ENCODE assay signal across 8 cellular contexts in the genomic region with DNA sequence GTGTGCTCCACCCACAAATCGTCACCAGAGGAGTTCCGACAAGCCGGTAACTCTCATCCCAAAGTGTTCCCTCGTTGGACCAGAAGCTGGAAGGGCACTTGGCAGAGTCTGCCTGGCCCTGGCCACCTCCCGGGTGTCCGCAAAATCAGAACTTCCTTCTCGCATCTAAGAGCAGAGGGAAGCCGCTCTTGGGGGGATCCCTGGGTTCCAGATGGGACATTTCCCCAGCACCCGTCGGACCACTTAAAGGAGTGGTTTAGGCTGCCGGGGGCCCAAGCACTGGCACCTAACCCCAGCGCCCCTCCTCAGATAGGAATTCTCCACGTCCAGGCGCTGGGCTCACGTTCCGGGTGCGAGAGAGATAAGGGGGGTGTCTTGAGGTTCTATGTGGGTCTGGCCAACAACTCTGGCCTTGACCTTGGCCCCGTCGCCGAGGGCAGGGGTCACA. TPM values are rescaled to one million over a fixed set of nuclear protein-coding genes. Genes with fewer than 3 reads are reported as not detected.
DNase-seq lines count a peak whose midpoint lies in the region; ATAC-seq and TF ChIP-seq lines count a peak whose summit lies in the region.

No MANE protein-coding gene starts in this region.

- peaks cover 14 to 28% of the 10 kb centered on the region in 2 donors for H3K36me3 Mint-ChIP-seq in CD14-positive monocyte
- peaks cover 27% of the 10 kb centered on the region for H3K36me3 Mint-ChIP-seq in MCF 10A (ENCODE audit: insufficient read depth, unreplicated experiment)

- BruUV-seq in MCF 10A (replicated peaks; lab: Mats Ljungman, UMichigan) = TSS peak; percentile 80

- peak overlapping the region; percentile 78 to 87 for H3K4me3 Mint-ChIP-seq in CD14-positive monocyte
- peak overlapping the region; percentile 97 for H3K4me3 Mint-ChIP-seq in MCF 10A (ENCODE audit: unreplicated experiment)

- H3K27me3 ChIP-seq in HUES6 (ENCODE audit: control insufficient read depth, insufficient read depth, low read length) (no peaks in the 10 kb centered on the region), muscle layer of colon (ENCODE audit: control insufficient read depth in 1 of 2, insufficient read depth in 2 of 2, low read length in 2 of 2) (no peaks in the 10 kb centered on the region)

- H3K36me3 ChIP-seq in HUES6 (ENCODE audit: control insufficient read depth, insufficient read depth, low read length) (peaks cover 13% of the 10 kb centered on the region), muscle layer of colon (ENCODE audit: insufficient read depth, low read length) (no peaks in the 10 kb centered on the region)

- H3K9ac ChIP-seq in HUES6 (ENCODE audit: low read length) = peak overlapping the region; percentile 83
- peak overlapping the region; percentile 41 for H3K9ac ChIP-seq in muscle layer of colon (ENCODE audit: low read length)

- CTCF ChIA-PET in MCF 10A (lab: Yijun Ruan, JAX) = interaction anchor here (0.9 to 2.0 kb wide), 5 partner anchors 18 to 53 kb away, joined by 3 to 12 read pairs (median 4); no protein-coding TSS in a partner anchor

- POLR2A ChIA-PET in MCF 10A (lab: Yijun Ruan, JAX) = interaction anchor here (0.6 to 8.7 kb wide), 19 partner anchors 9 to 273 kb away, joined by 3 to 91 read pairs (median 5); a partner anchor contains a TSS

- H3K9me3 ChIP-seq in HUES6 (ENCODE audit: control insufficient read depth, insufficient read depth, low read depth, low read length) = no peaks in the 10 kb centered on the region
- no peaks in the 10 kb centered on the region for H3K9me3 ChIP-seq in muscle layer of colon (ENCODE audit: low read length)

- H3K27me3 Mint-ChIP-seq in CD14-positive monocyte (ENCODE audit: low read depth in 3 of 3) (peaks cover 0 to 3% (median 3%) of the 10 kb centered on the region in 3 donors), MCF 10A (ENCODE audit: insufficient read depth, unreplicated experiment) (no peaks in the 10 kb centered on the region)

- peaks cover 0 to 3% (median 0%) of the 10 kb centered on the region in 7 donors for H3K9me3 Mint-ChIP-seq in CD14-positive monocyte
- H3K9me3 Mint-ChIP-seq in MCF 10A (ENCODE audit: unreplicated experiment) = no peaks in the 10 kb centered on the region

- TF ChIP-seq CTCF in CD14-positive monocyte (IDR thresholded peaks at IDR 0.05) = no peak
- no peak for TF ChIP-seq CTCF in MCF 10A (IDR thresholded peaks at IDR 0.05; ENCODE audit: unreplicated experiment)

- H3K27ac Mint-ChIP-seq in CD14-positive monocyte = peak overlapping the region in 6 of 7 donors; percentile 79 to 92 (median 82)
- peak overlapping the region; percentile 98 for H3K27ac Mint-ChIP-seq in MCF 10A (ENCODE audit: low read depth, unreplicated experiment)

- no peak for ATAC-seq in GM19023 (IDR thresholded peaks at IDR 0.05; ENCODE audit: unreplicated experiment)

- DNase-seq in CD14-positive monocyte (ENCODE audit: low spot score) = no peak
- no peak for DNase-seq in MCF 10A (ENCODE audit: unreplicated experiment)
- no peak for DNase-seq in NCI-H146 treated with DMSO at 0.1 percent for 48 hours (lab: John Stamatoyannopoulos, UW; ENCODE audit: unreplicated experiment)
- no peak for DNase-seq in GF-D8 (lab: John Stamatoyannopoulos, UW)
- DNase-seq in kidney tubule cell (ENCODE audit: low spot score) = no peak

- peaks cover 16% of the 10 kb centered on the region for H3K4me1 ChIP-seq in HUES6 (ENCODE audit: control insufficient read depth, insufficient read depth, low read length)
- peaks cover 30% of the 10 kb centered on the region for H3K4me1 ChIP-seq in muscle layer of colon (ENCODE audit: insufficient read depth, low read length)

- H3K4me1 Mint-ChIP-seq in CD14-positive monocyte = peaks cover 24% of the 10 kb centered on the region
- H3K4me1 Mint-ChIP-seq in MCF 10A (ENCODE audit: insufficient read depth, unreplicated experiment) = peaks cover 32% of the 10 kb centered on the region

- H3K27ac ChIP-seq in HUES6 (ENCODE audit: low read depth, low read length) (peak overlapping the region; percentile 23; the same call in 1 of the 2 replicates), muscle layer of colon (ENCODE audit: low read depth, low read length) (peak overlapping the region; percentile 4)

- H3K4me3 ChIP-seq in HUES6 (ENCODE audit: low read depth, low read length) (peak overlapping the region; percentile 61), muscle layer of colon (ENCODE audit: low read depth in 1 of 2, low read length in 2 of 2) (peak overlapping the region; percentile 12 to 56)

- intact Hi-C loops in CD14-positive monocyte (cut with micrococcal nuclease) (loop anchor here (1.0 to 10.0 kb wide), 2 partner anchors 17 to 268 kb away; a partner anchor contains a TSS), MCF 10A (cut with micrococcal nuclease) (loop anchor here (1.0 to 5.0 kb wide), 2 partner anchors 34 to 51 kb away; no protein-coding TSS in a partner anchor)

RNA-seq across cellular contexts. Expression of a gene that starts 0.9 kb away (rescaled TPM):
- polyA plus RNA-seq in CD14-positive monocyte = 1 to 10 TPM in 1 of 2 donors, under 1 TPM in 1; 0.92 to 1.5 TPM
- total RNA-seq in MCF 10A (2022) = 30.5 and 36.3 TPM in 2 replicates

RNA-seq across cellular contexts. Expression of a gene that starts 11.8 kb away (rescaled TPM):
- polyA plus RNA-seq in CD14-positive monocyte = not detected
- total RNA-seq in MCF 10A (2022) = 3.3 and 4.5 TPM in 2 replicates

RNA-seq across cellular contexts. Expression of a gene that starts 14.5 kb away (rescaled TPM):
- not detected for polyA plus RNA-seq in CD14-positive monocyte
- total RNA-seq in MCF 10A (2022) = 10.3 and 11.8 TPM in 2 replicates

RNA-seq across cellular contexts. Expression of a gene that starts 17.3 kb away (rescaled TPM):
- polyA plus RNA-seq in CD14-positive monocyte = 10 to 100 TPM; 15.7 to 18.3 TPM
- total RNA-seq in MCF 10A (2022) = 24.1 and 27.1 TPM in 2 replicates

RNA-seq across cellular contexts. Expression of a gene that starts 23.1 kb away (rescaled TPM):
- not detected for polyA plus RNA-seq in CD14-positive monocyte
- 4.0 and 5.2 TPM in 2 replicates for total RNA-seq in MCF 10A (2022)
